Comparison of ENCODE assay signal across 28 cellular contexts in the genomic region with DNA sequence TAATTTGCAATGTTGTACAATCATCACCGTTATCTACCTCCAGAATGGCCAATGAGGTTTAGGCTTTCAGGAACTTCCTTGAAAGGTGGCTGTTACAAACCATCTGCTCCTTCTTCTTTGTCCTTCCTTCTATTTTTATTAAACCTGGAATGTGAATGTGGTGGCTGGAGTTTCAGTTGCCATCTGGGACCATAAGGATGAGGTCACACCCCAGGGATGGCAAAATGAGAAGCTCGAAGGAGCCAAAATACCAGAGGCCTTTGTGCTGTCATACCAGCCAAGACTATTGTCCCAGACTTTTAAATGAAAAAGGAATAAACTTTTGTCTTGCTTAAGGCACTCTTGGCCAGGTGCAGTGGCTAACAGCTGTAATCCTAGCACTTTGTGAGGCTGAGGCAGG.
"Had no signal": no experiment of that assay in that cellular context is flagged by ENCODE, and none has a peak within 500 bp of the region (broad histone marks: within the 10 kb centered on the region; RNA-seq: fewer than 3 reads in every experiment).

No MANE protein-coding gene starts in this region.

- ATAC-seq: left colon; left lung; mucosa of descending colon; natural killer cell treated with Interleukin-12 subunit alpha and Interleukin-12 subunit beta and Interleukin-15 and Interleukin-18, amount 100 ng/mL, for 72 hours; right cardiac atrium; sciatic nerve; stimulated activated memory B cell treated with anti-CD40 and anti-IgM and Interleukin-4, amounts not matched to agents 10 μg/mL and 1 μg/mL and 100 μg/mL, for 72 hours; stimulated activated naive CD8-positive, alpha-beta T cell treated with anti-CD3 and anti-CD28 coated beads, Interleukin-15, amount 100 ng/mL, for 72 hours had no signal

- H3K27me3 ChIP-seq: left lung, ovary, tibial nerve, vagina had no signal

- H3K9me3 Mint-ChIP-seq: immature natural killer cell; natural killer cell treated with Interleukin-12 subunit alpha and Interleukin-12 subunit beta and Interleukin-15 and Interleukin-18, amount 100 ng/mL, for 72 hours; stimulated activated memory B cell treated with anti-CD40 and anti-IgM and Interleukin-4, amounts not matched to agents 10 μg/mL and 1 μg/mL and 100 μg/mL, for 72 hours; stimulated activated naive CD8-positive, alpha-beta T cell treated with anti-CD3 and anti-CD28 coated beads, Interleukin-15, amount 100 ng/mL, for 72 hours; type B pancreatic cell had no signal

- H3K4me3 ChIP-seq: left lung, lung, mucosa of descending colon, ovary, prostate gland, tibial nerve, vagina had no signal

- H3K36me3 ChIP-seq: left lung, ovary, prostate gland, tibial nerve, vagina had no signal

- H3K27ac ChIP-seq: left lung, ovary, prostate gland, tibial nerve, vagina had no signal

- DNase-seq: hypothalamus; immature natural killer cell; kidney; left colon; left lung; mesendoderm; midbrain; mucosa of descending colon; naive B cell; ovary; retina; right cardiac atrium; small intestine; stimulated activated CD4-positive, alpha-beta T cell treated with anti-CD3 and anti-CD28 coated beads, Interleukin-1b, Interleukin-23, amount 100 ng/mL, for 48 hours; stimulated activated CD4-positive, alpha-beta T cell treated with anti-CD3 and anti-CD28 coated beads, Interleukin-2, amount 100 ng/mL, for 48 hours; stimulated activated CD4-positive, alpha-beta T cell treated with anti-CD3 and anti-CD28 coated beads, Interleukin-4, amount 100 ng/mL, for 4 hours; stimulated activated CD8-positive, alpha-beta memory T cell treated with anti-CD3 and anti-CD28 coated beads, Interleukin-4, amount 100 ng/mL, for 48 hours; stimulated activated naive CD4-positive, alpha-beta T cell treated with Interleukin-2 at 50 U/mL for 16 hours; stimulated activated naive CD8-positive, alpha-beta T cell treated with anti-CD3 and anti-CD28 coated beads, Interleukin-15, amount 100 ng/mL, for 72 hours; substantia nigra had no signal

- H3K4me1 Mint-ChIP-seq: immature natural killer cell; naive B cell; stimulated activated memory B cell treated with anti-CD40 and anti-IgM and Interleukin-4, amounts not matched to agents 10 μg/mL and 1 μg/mL and 100 μg/mL, for 72 hours; stimulated activated naive CD8-positive, alpha-beta T cell treated with anti-CD3 and anti-CD28 coated beads, Interleukin-15, amount 100 ng/mL, for 72 hours had no signal

- H3K36me3 Mint-ChIP-seq: immature natural killer cell; naive B cell; natural killer cell treated with Interleukin-12 subunit alpha and Interleukin-12 subunit beta and Interleukin-15 and Interleukin-18, amount 100 ng/mL, for 72 hours; stimulated activated memory B cell treated with anti-CD40 and anti-IgM and Interleukin-4, amounts not matched to agents 10 μg/mL and 1 μg/mL and 100 μg/mL, for 72 hours; type B pancreatic cell had no signal

- H3K4me1 ChIP-seq: left lung, prostate gland, tibial nerve, vagina had no signal

- H3K4me3 Mint-ChIP-seq: immature natural killer cell; naive B cell; natural killer cell treated with Interleukin-12 subunit alpha and Interleukin-12 subunit beta and Interleukin-15 and Interleukin-18, amount 100 ng/mL, for 72 hours; stimulated activated memory B cell treated with anti-CD40 and anti-IgM and Interleukin-4, amounts not matched to agents 10 μg/mL and 1 μg/mL and 100 μg/mL, for 72 hours; stimulated activated naive CD8-positive, alpha-beta T cell treated with anti-CD3 and anti-CD28 coated beads, Interleukin-15, amount 100 ng/mL, for 72 hours; type B pancreatic cell had no signal

- H3K27me3 Mint-ChIP-seq: stimulated activated naive CD8-positive, alpha-beta T cell treated with anti-CD3 and anti-CD28 coated beads, Interleukin-15, amount 100 ng/mL, for 72 hours had no signal

- H3K9me3 ChIP-seq: mucosa of descending colon, ovary, prostate gland, vagina had no signal

- H3K27ac Mint-ChIP-seq: immature natural killer cell; naive B cell; natural killer cell treated with Interleukin-12 subunit alpha and Interleukin-12 subunit beta and Interleukin-15 and Interleukin-18, amount 100 ng/mL, for 72 hours; stimulated activated memory B cell treated with anti-CD40 and anti-IgM and Interleukin-4, amounts not matched to agents 10 μg/mL and 1 μg/mL and 100 μg/mL, for 72 hours; stimulated activated naive CD8-positive, alpha-beta T cell treated with anti-CD3 and anti-CD28 coated beads, Interleukin-15, amount 100 ng/mL, for 72 hours; type B pancreatic cell had no signal
